11 cellular contexts compared by ENCODE assay signal in genomic region chr10:125721035-125721434, GRCh38. TPM values are rescaled to one million over a fixed set of nuclear protein-coding genes. Genes with fewer than 3 reads are reported as not detected.
DNase-seq lines count a peak whose midpoint lies in the region; ATAC-seq, FAIRE-seq and TF ChIP-seq lines count a peak whose summit lies in the region.
"Had no signal": no experiment of that assay in that cellular context is flagged by ENCODE, and none has a peak within 500 bp of the region (broad histone marks: within the 10 kb centered on the region; RNA-seq: fewer than 3 reads in every experiment).

No MANE protein-coding gene starts in this region.

- no peaks in the 10 kb centered on the region for H3K27me3 Mint-ChIP-seq in T-helper 2 cell treated with Interferon-gamma antibody and Interleukin-4, amounts not matched to agents 5 μg/mL and 100 μg/mL, for 36 hours (ENCODE audit: low read depth)
- no peaks in the 10 kb centered on the region for H3K27me3 Mint-ChIP-seq in activated CD4-positive, alpha-beta memory T cell treated with anti-CD3 and anti-CD28 coated beads for 36 hours

- peaks cover 3% of the 10 kb centered on the region for H3K9me3 Mint-ChIP-seq in T-helper 2 cell treated with Interferon-gamma antibody and Interleukin-4, amounts not matched to agents 5 μg/mL and 100 μg/mL, for 36 hours
- no peaks in the 10 kb centered on the region for H3K9me3 Mint-ChIP-seq in activated CD4-positive, alpha-beta memory T cell treated with anti-CD3 and anti-CD28 coated beads for 36 hours

- CTCF ChIA-PET in activated CD4-positive, alpha-beta memory T cell treated with anti-CD3 and anti-CD28 coated beads for 36 hours (lab: Charles Lee): no interaction called here

- H3K27ac Mint-ChIP-seq in T-helper 2 cell treated with Interferon-gamma antibody and Interleukin-4, amounts not matched to agents 5 μg/mL and 100 μg/mL, for 36 hours: peak overlapping the region; percentile 31
- no peak overlapping the region for H3K27ac Mint-ChIP-seq in activated CD4-positive, alpha-beta memory T cell treated with anti-CD3 and anti-CD28 coated beads for 36 hours

- no peaks in the 10 kb centered on the region for H3K9me3 ChIP-seq in pancreas

- no peak for TF ChIP-seq CTCF in pancreas (IDR thresholded peaks at IDR 0.05)

- FAIRE-seq in pancreas (lab: Jason Lieb, UNC): no peak

- DNase-seq in T-helper 2 cell treated with Interferon-gamma antibody and Interleukin-4, amounts not matched to agents 5 μg/mL and 100 μg/mL, for 36 hours (ENCODE audit: low spot score): no peak
- no peak for DNase-seq in T-helper 2 cell
- DNase-seq in activated CD4-positive, alpha-beta memory T cell treated with anti-CD3 and anti-CD28 coated beads for 36 hours: no peak
- DNase-seq in pancreas: peak in 3 of 6 donors; percentile 27 to 30 (median 28)
- no peak for DNase-seq in H4 (ENCODE audit: low spot score)
- no peak for DNase-seq in DMS153 treated with DMSO at 0.1 percent for 48 hours (lab: John Stamatoyannopoulos, UW; ENCODE audit: unreplicated experiment)
- DNase-seq in activated CD4-positive, alpha-beta T cell treated with anti-CD3 and anti-CD28 coated beads, Interleukin-2, amount 50 U/mL, for 1 hour: no peak

- H3K27ac ChIP-seq in pancreas: peak overlapping the region in 2 of 4 donors; percentile 3 to 14

- H3K4me3 Mint-ChIP-seq in T-helper 2 cell treated with Interferon-gamma antibody and Interleukin-4, amounts not matched to agents 5 μg/mL and 100 μg/mL, for 36 hours: peak overlapping the region; percentile 99
- H3K4me3 Mint-ChIP-seq in activated CD4-positive, alpha-beta memory T cell treated with anti-CD3 and anti-CD28 coated beads for 36 hours: peak overlapping the region; percentile 57

- POLR2A ChIA-PET in activated CD4-positive, alpha-beta memory T cell treated with anti-CD3 and anti-CD28 coated beads for 36 hours (lab: Charles Lee): no interaction called here

- H3K36me3 Mint-ChIP-seq in T-helper 2 cell treated with Interferon-gamma antibody and Interleukin-4, amounts not matched to agents 5 μg/mL and 100 μg/mL, for 36 hours (ENCODE audit: low read depth): peaks cover 43% of the 10 kb centered on the region
- peaks cover 39% of the 10 kb centered on the region for H3K36me3 Mint-ChIP-seq in activated CD4-positive, alpha-beta memory T cell treated with anti-CD3 and anti-CD28 coated beads for 36 hours

- ATAC-seq in HG02759 (IDR thresholded peaks at IDR 0.05; ENCODE audit: unreplicated experiment) (peak; percentile 49), pancreas (no peak)

- peak overlapping the region in 3 of 4 donors; percentile 80 to 95 (median 86) for H3K4me3 ChIP-seq in pancreas

- peaks cover 16% of the 10 kb centered on the region for H3K4me1 Mint-ChIP-seq in T-helper 2 cell treated with Interferon-gamma antibody and Interleukin-4, amounts not matched to agents 5 μg/mL and 100 μg/mL, for 36 hours (ENCODE audit: low read depth)
- peaks cover 30% of the 10 kb centered on the region for H3K4me1 Mint-ChIP-seq in activated CD4-positive, alpha-beta memory T cell treated with anti-CD3 and anti-CD28 coated beads for 36 hours (ENCODE audit: low read depth)

- WGBS in pancreas, 2 donors: 37 to 41% methylated on average over 6 of the region's 6 CpGs

- H3K27me3 ChIP-seq in pancreas: no peaks in the 10 kb centered on the region

- peaks cover 10 to 22% (median 10%) of the 10 kb centered on the region in 3 donors for H3K4me1 ChIP-seq in pancreas

- H3K36me3 ChIP-seq in pancreas: peaks cover 0 to 23% (median 10%) of the 10 kb centered on the region in 3 donors

- intact Hi-C loops in activated CD4-positive, alpha-beta memory T cell treated with anti-CD3 and anti-CD28 coated beads for 36 hours (cut with micrococcal nuclease): no loop called here
- intact Hi-C loops in pancreas (cut with DNase I): no loop called here

RNA-seq across cellular contexts. Expression of gene EDRF1, which starts 1.5 kb away (rescaled TPM):
- 10 to 100 TPM; 23.0 to 27.7 TPM for total RNA-seq in activated CD4-positive, alpha-beta memory T cell treated with anti-CD3 and anti-CD28 coated beads for 36 hours
- 10 to 100 TPM; 10.1 to 19.9 (median 16.1) TPM for total RNA-seq in pancreas
- 10 to 100 TPM; 24.2 to 25.3 TPM for polyA plus RNA-seq in pancreas
- 21.2 and 23.2 TPM in 2 replicates for total RNA-seq in H4 (2014; rRNA removed; shearing (Covaris generic))

RNA-seq across cellular contexts. Expression of gene TEX36, which starts 38.1 kb away (rescaled TPM):
- total RNA-seq in activated CD4-positive, alpha-beta memory T cell treated with anti-CD3 and anti-CD28 coated beads for 36 hours: not detected
- total RNA-seq in pancreas: not detected
- not detected for polyA plus RNA-seq in pancreas
- not detected in 2 replicates for total RNA-seq in H4 (2014; rRNA removed; shearing (Covaris generic))
- total RNA-seq: liver had no signal
- polyA plus RNA-seq: adipose tissue, liver had no signal

RNA-seq across cellular contexts. Expression of gene MMP21, which starts 54.6 kb away (rescaled TPM):
- total RNA-seq in activated CD4-positive, alpha-beta memory T cell treated with anti-CD3 and anti-CD28 coated beads for 36 hours: not detected
- total RNA-seq in pancreas: under 1 TPM in 5 of 6 donors, not detected in 1; 0.12 to 0.22 (median 0.14) TPM
- polyA plus RNA-seq in pancreas: under 1 TPM; 0.19 to 0.35 TPM
- not detected in 2 replicates for total RNA-seq in H4 (2014; rRNA removed; shearing (Covaris generic))
- total RNA-seq: M059J had no signal
